ENCODE assay signal across 7 cellular contexts in genomic region chr12:123368431-123368830, GRCh38. TPM values are rescaled to one million over a fixed set of nuclear protein-coding genes. Genes with fewer than 3 reads are reported as not detected.
A peak's percentile ranks its signal among the peaks of the same experiment; 100 is the strongest.
DNase-seq lines count a peak whose midpoint lies in the region; ATAC-seq and TF ChIP-seq lines count a peak whose summit lies in the region.
"Not testable (repeated sequence)": the region's sequence is repeated elsewhere in the genome, so short reads cannot be mapped to it uniquely, and the experiment has no call there.

No MANE protein-coding gene starts in this region.

- not testable (repeated sequence) for H3K4me3 ChIP-seq in esophagus muscularis mucosa, gastroesophageal sphincter, sigmoid colon

- not testable (repeated sequence) for H3K36me3 ChIP-seq in esophagus muscularis mucosa, gastroesophageal sphincter, sigmoid colon

- peaks cover 9 to 16% (median 11%) of the 10 kb centered on the region in 4 donors for H3K4me1 ChIP-seq in esophagus muscularis mucosa
- peaks cover 0 to 19% (median 5%) of the 10 kb centered on the region in 3 donors for H3K4me1 ChIP-seq in gastroesophageal sphincter
- H3K4me1 ChIP-seq in sigmoid colon, result peaks cover 0 to 14% (median 7%) of the 10 kb centered on the region in 4 donors

- not testable (repeated sequence) for H3K4me1 Mint-ChIP-seq in activated T-cell treated with anti-CD3 and anti-CD28 coated beads, Interleukin-2, amount 50 U/mL, for 24 hours (ENCODE audit: low read depth)
- peaks cover 4 to 16% (median 8%) of the 10 kb centered on the region in 4 donors for H3K4me1 Mint-ChIP-seq in naive thymus-derived CD8-positive, alpha-beta T cell
- H3K4me1 Mint-ChIP-seq in stimulated activated naive B cell treated with anti-CD40 and anti-IgM and Interleukin-4, amounts not matched to agents 10 μg/mL and 1 μg/mL and 100 μg/mL, for 72 hours, result peaks cover 10 to 12% of the 10 kb centered on the region in 2 donors

- not testable (repeated sequence) for DNase-seq in activated T-cell treated with anti-CD3 and anti-CD28 coated beads, Interleukin-2, amount 50 U/mL, for 24 hours; esophagus muscularis mucosa (ENCODE audit: extremely low spot score); naive thymus-derived CD8-positive, alpha-beta T cell; stimulated activated naive B cell treated with anti-CD40 and anti-IgM and Interleukin-4, amounts not matched to agents 10 μg/mL and 1 μg/mL and 100 μg/mL, for 72 hours
- DNase-seq in posterior vena cava (ENCODE audit: low spot score) (peak; percentile 64), sigmoid colon (peak; percentile 46)

- H3K27ac ChIP-seq in esophagus muscularis mucosa (replicated peaks in 1 of 4) (peak overlapping the region; percentile 90 to 97 (median 94)), gastroesophageal sphincter (peak overlapping the region in 3 of 4 donors; percentile 24 to 95 (median 92)), sigmoid colon (peak overlapping the region in 1 of 4 donors; percentile 94)

- TF ChIP-seq POLR2A in esophagus muscularis mucosa (IDR thresholded peaks at IDR 0.05; ENCODE audit: low read depth); gastroesophageal sphincter (IDR thresholded peaks at IDR 0.05); sigmoid colon (IDR thresholded peaks at IDR 0.05): not testable (repeated sequence)

- not testable (repeated sequence) for H3K9me3 ChIP-seq in esophagus muscularis mucosa, gastroesophageal sphincter, sigmoid colon

- H3K27me3 ChIP-seq in esophagus muscularis mucosa, gastroesophageal sphincter, sigmoid colon: not testable (repeated sequence)

- peak overlapping the region; percentile 29 for H3K27ac Mint-ChIP-seq in activated T-cell treated with anti-CD3 and anti-CD28 coated beads, Interleukin-2, amount 50 U/mL, for 24 hours
- H3K27ac Mint-ChIP-seq in naive thymus-derived CD8-positive, alpha-beta T cell, result peak overlapping the region in 6 of 10 donors; percentile 10 to 88 (median 58)
- peak overlapping the region; percentile 76 for H3K27ac Mint-ChIP-seq in stimulated activated naive B cell treated with anti-CD40 and anti-IgM and Interleukin-4, amounts not matched to agents 10 μg/mL and 1 μg/mL and 100 μg/mL, for 72 hours

- not testable (repeated sequence) for TF ChIP-seq CTCF in esophagus muscularis mucosa (IDR thresholded peaks at IDR 0.05); gastroesophageal sphincter (IDR thresholded peaks at IDR 0.05); sigmoid colon (IDR thresholded peaks at IDR 0.05)

- H3K9me3 Mint-ChIP-seq in activated T-cell treated with anti-CD3 and anti-CD28 coated beads, Interleukin-2, amount 50 U/mL, for 24 hours; naive thymus-derived CD8-positive, alpha-beta T cell; stimulated activated naive B cell treated with anti-CD40 and anti-IgM and Interleukin-4, amounts not matched to agents 10 μg/mL and 1 μg/mL and 100 μg/mL, for 72 hours: not testable (repeated sequence)

- not testable (repeated sequence) for H3K27me3 Mint-ChIP-seq in activated T-cell treated with anti-CD3 and anti-CD28 coated beads, Interleukin-2, amount 50 U/mL, for 24 hours; naive thymus-derived CD8-positive, alpha-beta T cell; stimulated activated naive B cell treated with anti-CD40 and anti-IgM and Interleukin-4, amounts not matched to agents 10 μg/mL and 1 μg/mL and 100 μg/mL, for 72 hours

- WGBS in esophagus muscularis mucosa, result 87% methylated on average over 7 of the region's 7 CpGs
- WGBS in gastroesophageal sphincter (ENCODE audit: low coverage in 1 of 2), 2 donors, result 83 to 100% methylated on average over 1 to 4 of the region's 7 CpGs
- 94 to 96% methylated on average over 7 of the region's 7 CpGs for WGBS in sigmoid colon, 2 donors

- not testable (repeated sequence) for H3K4me3 Mint-ChIP-seq in activated T-cell treated with anti-CD3 and anti-CD28 coated beads, Interleukin-2, amount 50 U/mL, for 24 hours; naive thymus-derived CD8-positive, alpha-beta T cell; stimulated activated naive B cell treated with anti-CD40 and anti-IgM and Interleukin-4, amounts not matched to agents 10 μg/mL and 1 μg/mL and 100 μg/mL, for 72 hours

- not testable (repeated sequence) for ATAC-seq in gastroesophageal sphincter; naive thymus-derived CD8-positive, alpha-beta T cell; stimulated activated naive B cell treated with anti-CD40 and anti-IgM and Interleukin-4, amounts not matched to agents 10 μg/mL and 1 μg/mL and 100 μg/mL, for 72 hours (replicated peaks)

- TF ChIP-seq EP300 in esophagus muscularis mucosa (IDR thresholded peaks at IDR 0.05); gastroesophageal sphincter (IDR thresholded peaks at IDR 0.05); sigmoid colon (IDR thresholded peaks at IDR 0.05): not testable (repeated sequence)

- intact Hi-C loops in esophagus muscularis mucosa (cut with DNase I); posterior vena cava (cut with DNase I): not testable (repeated sequence)
- intact Hi-C loops in sigmoid colon (cut with DNase I), result loop anchor here (5.0 kb wide), 1 partner anchor 89 kb away; the partner anchor contains the start of gene SNRNP35

- H3K36me3 Mint-ChIP-seq in activated T-cell treated with anti-CD3 and anti-CD28 coated beads, Interleukin-2, amount 50 U/mL, for 24 hours (ENCODE audit: low read depth), result peaks cover 11% of the 10 kb centered on the region
- H3K36me3 Mint-ChIP-seq in naive thymus-derived CD8-positive, alpha-beta T cell; stimulated activated naive B cell treated with anti-CD40 and anti-IgM and Interleukin-4, amounts not matched to agents 10 μg/mL and 1 μg/mL and 100 μg/mL, for 72 hours: not testable (repeated sequence)

- POLR2A ChIA-PET in naive thymus-derived CD8-positive, alpha-beta T cell (lab: Charles Lee), result interaction anchor here (0.7 to 5.7 kb wide), 2 partner anchors 17 to 27 kb away, joined by 3 to 72 read pairs; partner anchors contain the start of gene KMT5A

RNA-seq across cellular contexts. Expression of gene SBNO1, which starts 3.8 kb away (rescaled TPM):
- 10 to 100 TPM; 26.7 to 31.8 (median 29.9) TPM for total RNA-seq in esophagus muscularis mucosa
- total RNA-seq in gastroesophageal sphincter, result 10 to 100 TPM; 25.3 to 35.7 (median 33.2) TPM
- total RNA-seq in naive thymus-derived CD8-positive, alpha-beta T cell, result 10 to 100 TPM; 48.0 to 52.1 TPM
- polyA plus RNA-seq in naive thymus-derived CD8-positive, alpha-beta T cell, result 10 to 100 TPM; 29.8 to 36.1 (median 36.0) TPM
- 10 to 100 TPM; 26.1 to 31.2 TPM for total RNA-seq in posterior vena cava
- 10 to 100 TPM; 20.2 to 23.4 (median 22.2) TPM for total RNA-seq in sigmoid colon
- polyA plus RNA-seq in sigmoid colon, result 1 to 10 TPM; 3.0 to 8.8 (median 4.9) TPM

RNA-seq across cellular contexts. Expression of gene KMT5A, which starts 15.5 kb away (rescaled TPM):
- total RNA-seq in esophagus muscularis mucosa (100 to 1,000 TPM in 1 of 4 donors, 10 to 100 TPM in 3; 49.4 to 106 (median 70.2) TPM), gastroesophageal sphincter (100 to 1,000 TPM in 1 of 4 donors, 10 to 100 TPM in 3; 46.1 to 126 (median 54.8) TPM), posterior vena cava (10 to 100 TPM; 52.2 to 56.1 TPM), sigmoid colon (10 to 100 TPM; 20.3 to 46.0 (median 24.0) TPM)
- 10 to 100 TPM; 23.7 to 26.5 TPM for total RNA-seq in naive thymus-derived CD8-positive, alpha-beta T cell
- 1 to 10 TPM; 1.0 to 3.3 (median 1.7) TPM for polyA plus RNA-seq in naive thymus-derived CD8-positive, alpha-beta T cell
- 10 to 100 TPM; 23.4 to 30.3 (median 30.0) TPM for polyA plus RNA-seq in sigmoid colon
